9 cellular contexts compared by ENCODE assay signal in the genomic region with DNA sequence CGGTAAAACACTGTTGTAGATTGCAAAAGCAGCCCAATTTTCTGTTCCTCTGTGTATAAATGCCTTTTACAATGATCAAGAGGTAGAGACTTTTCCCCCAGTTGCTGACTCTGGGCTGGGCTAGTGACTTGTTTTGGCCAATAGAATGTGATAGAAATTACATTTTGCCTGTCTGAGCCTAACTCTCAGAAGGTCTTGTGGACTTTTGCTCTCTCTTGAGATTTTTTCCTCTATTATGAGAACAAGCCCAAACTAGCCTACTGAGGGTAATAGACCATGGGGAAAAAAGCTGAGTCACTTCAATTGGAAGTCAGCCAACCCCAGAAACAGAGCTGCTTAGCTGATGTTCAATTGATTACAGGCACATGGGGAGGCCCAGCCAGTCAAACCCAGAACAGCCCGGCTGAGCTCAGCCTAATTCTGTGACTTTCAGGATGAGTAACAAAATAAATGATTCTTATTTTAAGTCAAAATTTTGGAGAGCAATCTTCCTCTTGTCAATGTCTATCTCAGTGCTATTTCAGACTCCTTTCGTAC.
DNase-seq lines count a peak whose midpoint lies in the region; ATAC-seq and TF ChIP-seq lines count a peak whose summit lies in the region.
"Had no signal": no experiment of that assay in that cellular context is flagged by ENCODE, and none has a peak within 500 bp of the region (broad histone marks: within the 10 kb centered on the region; RNA-seq: fewer than 3 reads in every experiment).

No MANE protein-coding gene starts in this region.

- 54 to 62% (median 56%) methylated on average over 3 of the region's 3 CpGs for WGBS in psoas muscle, 3 donors
- WGBS in trophoblast cell (ENCODE audit: extremely low coverage, insufficient coverage, insufficient read length): no CpG with 5 or more reads among the region's 3 CpGs

- ATAC-seq in psoas muscle: peak in 1 of 4 donors; percentile 32

- H3K9ac ChIP-seq in fibroblast of lung (ENCODE audit: insufficient read depth, low read length): no peak overlapping the region
- H3K9ac ChIP-seq in trophoblast cell (ENCODE audit: low read length): no peak overlapping the region

- H3K9me3 ChIP-seq in fibroblast of lung (ENCODE audit: control insufficient read depth, insufficient read depth, low read depth, low read length): no peaks in the 10 kb centered on the region
- H3K9me3 ChIP-seq in psoas muscle: no peaks in the 10 kb centered on the region
- no peaks in the 10 kb centered on the region for H3K9me3 ChIP-seq in trophoblast cell (ENCODE audit: insufficient read depth, low read depth, low read length)
- H3K9me3 ChIP-seq: neutrophil had no signal

- H3K36me3 ChIP-seq in ACC112 (ENCODE audit: insufficient read depth, low read length) (peaks cover 4% of the 10 kb centered on the region; the same call in 1 of the 2 replicates), fibroblast of lung (ENCODE audit: control insufficient read depth, insufficient read depth, low read length) (no peaks in the 10 kb centered on the region), psoas muscle (ENCODE audit: insufficient read depth in 1 of 2, low read depth in 1 of 2) (no peaks in the 10 kb centered on the region), trophoblast cell (ENCODE audit: control insufficient read depth in 1 of 2, insufficient read depth in 2 of 2, low read length in 2 of 2) (no peaks in the 10 kb centered on the region)
- H3K36me3 ChIP-seq: neutrophil had no signal

- H2BK120ac ChIP-seq in trophoblast cell (ENCODE audit: insufficient read depth, low read length, poor library complexity): no peak overlapping the region

- DNase-seq in GM12864 (ENCODE audit: low read depth): peak; percentile 97
- peak; percentile 50 for DNase-seq in HEK293T (ENCODE audit: extremely low spot score)
- peak; percentile 25 to 34 for DNase-seq in Kasumi-1 (lab: John Stamatoyannopoulos, UW)
- DNase-seq in SK-MEL-5 (ENCODE audit: low read depth, low spot score): peak; percentile 38
- peak; percentile 94 to 97 for DNase-seq in fibroblast of lung (ENCODE audit: low read depth in 2 of 2)
- DNase-seq in psoas muscle: peak in 1 of 2 donors; percentile 11
- DNase-seq in trophoblast cell: no peak

- no peak overlapping the region for H3K23ac ChIP-seq in trophoblast cell (ENCODE audit: low read length)

- intact Hi-C loops in psoas muscle (cut with DNase I): no loop called here

- no peak overlapping the region for H2AK5ac ChIP-seq in trophoblast cell (ENCODE audit: low read length)

- CTCF ChIA-PET in HEK293T (lab: Yijun Ruan, JAX): interaction anchor here (0.6 to 0.8 kb wide), 4 partner anchors 17 to 1089 kb away, joined by 3 to 7 read pairs (median 3); no protein-coding TSS in a partner anchor

- H3K4me3 ChIP-seq in ACC112 (ENCODE audit: low read depth, low read length) (0 out of 2 replicates have a peak overlapping the region, but pooled peaks have one; percentile 5), GM12864 (ENCODE audit: low read depth, low read length) (no peak overlapping the region; the same call in 1 of the 2 replicates), fibroblast of lung (replicated peaks in 1 of 4; ENCODE audit: control extremely low read depth in 1 of 4, insufficient read depth in 1 of 4, low read depth in 3 of 4, low read length in 4 of 4) (no peak overlapping the region), psoas muscle (no peak overlapping the region), trophoblast cell (ENCODE audit: low read depth, low read length) (no peak overlapping the region)

- POLR2A ChIA-PET in HEK293T (lab: Yijun Ruan, JAX): interaction anchor here (1.6 kb wide), 1 partner anchor 159 kb away, joined by 5 read pairs; the partner anchor contains the start of gene LIN7A

- H2AFZ ChIP-seq in ACC112 (ENCODE audit: low read length, unreplicated experiment): peak overlapping the region; percentile 70
- peak overlapping the region; percentile 42 for H2AFZ ChIP-seq in fibroblast of lung (ENCODE audit: low read length)
- H2AFZ ChIP-seq in trophoblast cell (ENCODE audit: insufficient read depth, low read length, poor library complexity): no peak overlapping the region

- H3K4me2 ChIP-seq in fibroblast of lung (ENCODE audit: extremely low read depth, insufficient read depth, low read length) (no peak overlapping the region), trophoblast cell (ENCODE audit: low read length) (no peak overlapping the region)

- no peak overlapping the region for H3K18ac ChIP-seq in trophoblast cell (ENCODE audit: low read length)

- no peak overlapping the region for H2BK5ac ChIP-seq in trophoblast cell (ENCODE audit: low read depth, low read length, poor library complexity)

- no peak overlapping the region for H4K91ac ChIP-seq in trophoblast cell (ENCODE audit: low read depth, low read length)

- no peak overlapping the region for H4K12ac ChIP-seq in trophoblast cell (ENCODE audit: low read depth, low read length)

- no peak overlapping the region for H3K14ac ChIP-seq in trophoblast cell (ENCODE audit: low read length)

- in situ Hi-C loops in SK-MEL-5 (cut with HindIII; ENCODE audit: low pct_unique_long_range_greater_than_20kb, low sequenced_read_pairs): no loop called here

- no peaks in the 10 kb centered on the region for H3K79me1 ChIP-seq in trophoblast cell (ENCODE audit: low read length)

- H3K27ac ChIP-seq in ACC112 (ENCODE audit: low read depth, low read length) (peak overlapping the region; percentile 95), fibroblast of lung (ENCODE audit: insufficient read depth, low read length) (peak overlapping the region; percentile 64), psoas muscle (peak overlapping the region; percentile 31), trophoblast cell (ENCODE audit: low read depth, low read length) (no peak overlapping the region)
- H3K27ac ChIP-seq: neutrophil had no signal

- H4K8ac ChIP-seq in trophoblast cell (ENCODE audit: low read depth, low read length): no peak overlapping the region

- H2BK12ac ChIP-seq in trophoblast cell (ENCODE audit: low read length): no peak overlapping the region

- H3K79me2 ChIP-seq in ACC112 (ENCODE audit: control insufficient read depth, insufficient read depth, low read length, unreplicated experiment): no peaks in the 10 kb centered on the region
- no peaks in the 10 kb centered on the region for H3K79me2 ChIP-seq in fibroblast of lung (ENCODE audit: control insufficient read depth, insufficient read depth, low read length)
- H3K79me2 ChIP-seq in trophoblast cell (ENCODE audit: control insufficient read depth, insufficient read depth, low read length, poor library complexity): no peaks in the 10 kb centered on the region

- no peak overlapping the region for H3K4ac ChIP-seq in trophoblast cell (ENCODE audit: low read depth, low read length)

- no peaks in the 10 kb centered on the region for H3K27me3 ChIP-seq in ACC112 (ENCODE audit: insufficient read depth, low read length)
- no peaks in the 10 kb centered on the region for H3K27me3 ChIP-seq in fibroblast of lung (ENCODE audit: control insufficient read depth, insufficient read depth, low read length)
- H3K27me3 ChIP-seq in psoas muscle (ENCODE audit: insufficient read depth in 3 of 3, low read length in 2 of 3): no peaks in the 10 kb centered on the region
- no peaks in the 10 kb centered on the region for H3K27me3 ChIP-seq in trophoblast cell (ENCODE audit: insufficient read depth, low read length)
- H3K27me3 ChIP-seq: neutrophil had no signal

- no peak for TF ChIP-seq CTCF in GM12864 (IDR thresholded peaks at IDR 0.05; ENCODE audit: low read depth, low read length, missing control alignments)
- TF ChIP-seq CTCF in fibroblast of lung (conservative IDR thresholded peaks at IDR 0.05 in 1 of 2, IDR thresholded peaks at IDR 0.05 in 1 of 2; ENCODE audit: low read depth in 1 of 2, low read length in 2 of 2): no peak
- TF ChIP-seq CTCF in psoas muscle (IDR thresholded peaks at IDR 0.05): no peak

- no peaks in the 10 kb centered on the region for H4K20me1 ChIP-seq in fibroblast of lung (ENCODE audit: control insufficient read depth, extremely low read depth, insufficient read depth, low read length)

- H3K4me1 ChIP-seq in ACC112 (ENCODE audit: control insufficient read depth, insufficient read depth, low read length, unreplicated experiment) (peaks cover 15% of the 10 kb centered on the region), fibroblast of lung (ENCODE audit: control insufficient read depth, extremely low read depth, insufficient read depth, low read length) (no peaks in the 10 kb centered on the region), psoas muscle (peaks cover 7% of the 10 kb centered on the region), trophoblast cell (ENCODE audit: control insufficient read depth in 1 of 2, insufficient read depth in 2 of 2, low read length in 2 of 2) (no peaks in the 10 kb centered on the region)

TF ChIP-seq in HEK293T, 16 proteins besides CTCF, POLR2A, EP300 and RAD21:
- TF ChIP-seq LEF1 (IDR thresholded peaks at IDR 0.05; ENCODE audit: borderline replicate concordance): no peak
- peak; percentile 34; the same call in 1 of the 2 replicates for TF ChIP-seq L3MBTL2 (conservative IDR thresholded peaks at IDR 0.05)
- TF ChIP-seq FOXK2 (IDR thresholded peaks at IDR 0.05): no peak
- no peak for TF ChIP-seq ZNF384 (IDR thresholded peaks at IDR 0.05)

Comparison
In these comparisons a context has a peak if more than half of its experiments do, and no peak if none do; other contexts are left out.
1. DNase-seq: peak in GM12864 (single experiment), HEK293T (single experiment), Kasumi-1 (2 of 2), SK-MEL-5 (single experiment) and fibroblast of lung (2 of 2); none in trophoblast cell (0 of 2).